In genomic region chrX:48956728-48957414, GRCh38 we compare ENCODE assay signal across 6 cellular contexts. TPM values are rescaled to one million over a fixed set of nuclear protein-coding genes. Genes with fewer than 3 reads are reported as not detected.
DNase-seq lines count a peak whose midpoint lies in the region; ATAC-seq, FAIRE-seq and TF ChIP-seq lines count a peak whose summit lies in the region.

No MANE protein-coding gene starts in this region.

- FAIRE-seq in keratinocyte (lab: Jason Lieb, UNC): no peak

- peak overlapping the region; percentile 95 for H3K9ac ChIP-seq in keratinocyte (ENCODE audit: control insufficient read depth, extremely low read depth, insufficient read depth, low read length)

- dilution Hi-C loops in keratinocyte (cut with MboI; ENCODE audit: extremely low pct_ligation_motif_present, low sequenced_read_pairs): no loop called here

- no peaks in the 10 kb centered on the region for H3K9me3 ChIP-seq in keratinocyte (ENCODE audit: control insufficient read depth, low read depth, low read length)

- H3K4me1 ChIP-seq in keratinocyte (ENCODE audit: control insufficient read depth, extremely low read depth, insufficient read depth, low read length): peaks cover 11% of the 10 kb centered on the region

- peak; percentile 4 for ATAC-seq in HG03039 (IDR thresholded peaks at IDR 0.05; ENCODE audit: unreplicated experiment)
- ATAC-seq in activated T-cell treated with anti-CD3 and anti-CD28 coated beads, Interleukin-2, amount 50 U/mL, for 72 hours (replicated peaks in 1 of 2): peak; percentile 7 to 18

- peak overlapping the region; percentile 95 for H3K27ac Mint-ChIP-seq in activated T-cell treated with anti-CD3 and anti-CD28 coated beads, Interleukin-2, amount 50 U/mL, for 72 hours
- peak overlapping the region; percentile 88 for H3K27ac Mint-ChIP-seq in type B pancreatic cell

- H3K9me3 Mint-ChIP-seq in activated T-cell treated with anti-CD3 and anti-CD28 coated beads, Interleukin-2, amount 50 U/mL, for 72 hours: no peaks in the 10 kb centered on the region
- H3K9me3 Mint-ChIP-seq in type B pancreatic cell: no peaks in the 10 kb centered on the region

- H3K4me3 ChIP-seq in keratinocyte (ENCODE audit: control insufficient read depth in 2 of 3, extremely low read depth in 1 of 3, insufficient read depth in 2 of 3, low read depth in 1 of 3, low read length in 3 of 3): peak overlapping the region; percentile 53 to 68 (median 55)

- no peak overlapping the region for H2AFZ ChIP-seq in keratinocyte (ENCODE audit: control insufficient read depth, low read length)

- peak overlapping the region; percentile 82 to 87 for H3K4me3 Mint-ChIP-seq in activated T-cell treated with anti-CD3 and anti-CD28 coated beads, Interleukin-2, amount 50 U/mL, for 72 hours
- peak overlapping the region; percentile 86 for H3K4me3 Mint-ChIP-seq in type B pancreatic cell

- H3K36me3 ChIP-seq in keratinocyte (ENCODE audit: control insufficient read depth in 2 of 2, extremely low read depth in 1 of 2, insufficient read depth in 2 of 2, low read length in 2 of 2): peaks cover 5 to 14% of the 10 kb centered on the region in 2 experiments

- no peak for TF ChIP-seq CTCF in keratinocyte (optimal IDR thresholded peaks at IDR 0.05 in 1 of 3, IDR thresholded peaks at IDR 0.05 in 1 of 3, conservative IDR thresholded peaks at IDR 0.05 in 1 of 3; ENCODE audit: extremely low read depth in 1 of 3, insufficient read depth in 2 of 3, low read length in 3 of 3)
- TF ChIP-seq CTCF in type B pancreatic cell (conservative IDR thresholded peaks at IDR 0.05): no peak

- H3K4me2 ChIP-seq in keratinocyte (ENCODE audit: control insufficient read depth, extremely low read depth, insufficient read depth, low read depth, low read length): peak overlapping the region; percentile 82

- no peaks in the 10 kb centered on the region for H4K20me1 ChIP-seq in keratinocyte (ENCODE audit: control insufficient read depth, extremely low read depth, insufficient read depth, low read length)

- peak; percentile 68 to 72 for DNase-seq in activated T-cell treated with anti-CD3 and anti-CD28 coated beads, Interleukin-2, amount 50 U/mL, for 72 hours
- DNase-seq in keratinocyte (ENCODE audit: low read depth, low spot score) (no peak), type B pancreatic cell (ENCODE audit: extremely low spot score, unreplicated experiment) (no peak), SIG-M5 treated with dmso at 0.1 percent for 504 hours (lab: John Stamatoyannopoulos, UW; ENCODE audit: unreplicated experiment) (no peak), NCI-H82 treated with DMSO at 0.1 percent for 48 hours (lab: John Stamatoyannopoulos, UW; ENCODE audit: unreplicated experiment) (no peak)

- peaks cover 7 to 8% of the 10 kb centered on the region in 2 donors for H3K36me3 Mint-ChIP-seq in activated T-cell treated with anti-CD3 and anti-CD28 coated beads, Interleukin-2, amount 50 U/mL, for 72 hours (ENCODE audit: insufficient read depth in 2 of 2)
- H3K36me3 Mint-ChIP-seq in type B pancreatic cell: peaks cover 7% of the 10 kb centered on the region

- no peaks in the 10 kb centered on the region for H3K9me1 ChIP-seq in keratinocyte (ENCODE audit: control insufficient read depth, extremely low read depth, insufficient read depth, low read length)

- peak overlapping the region; percentile 41 for H3K27ac ChIP-seq in keratinocyte (ENCODE audit: control insufficient read depth, insufficient read depth, low read length)

- H3K79me2 ChIP-seq in keratinocyte (ENCODE audit: control insufficient read depth, insufficient read depth, low read length): peaks cover 50% of the 10 kb centered on the region

- H3K27me3 Mint-ChIP-seq in activated T-cell treated with anti-CD3 and anti-CD28 coated beads, Interleukin-2, amount 50 U/mL, for 72 hours (ENCODE audit: low read depth): peaks cover 13% of the 10 kb centered on the region
- H3K27me3 Mint-ChIP-seq in type B pancreatic cell: no peaks in the 10 kb centered on the region

- H3K4me1 Mint-ChIP-seq in activated T-cell treated with anti-CD3 and anti-CD28 coated beads, Interleukin-2, amount 50 U/mL, for 72 hours (ENCODE audit: low read depth): peaks cover 46% of the 10 kb centered on the region
- H3K4me1 Mint-ChIP-seq in type B pancreatic cell (ENCODE audit: unreplicated experiment): no peaks in the 10 kb centered on the region

- H3K27me3 ChIP-seq in keratinocyte (ENCODE audit: control insufficient read depth, extremely low read depth, insufficient read depth, low read length): no peaks in the 10 kb centered on the region

RNA-seq across cellular contexts. Expression of gene OTUD5, which starts 0.5 kb away (rescaled TPM):
- total RNA-seq in activated T-cell treated with anti-CD3 and anti-CD28 coated beads, Interleukin-2, amount 50 U/mL, for 72 hours: 100 to 1,000 TPM; 123 to 137 TPM
- 39.5 to 42.6 TPM (median 40.3 TPM) in 3 replicates for polyA plus RNA-seq in keratinocyte
- polyA plus RNA-seq in keratinocyte (2011; ENCODE audit: low read depth): 53.6 TPM
- 36.0 and 36.5 TPM in 2 replicates for polyA plus RNA-seq in keratinocyte (2011; cell fraction: cytosol; rRNA removed)
- polyA plus RNA-seq in keratinocyte (2011; cell fraction: nucleus; rRNA removed): 64.4 and 68.6 TPM in 2 replicates
- polyA plus RNA-seq in keratinocyte (2012; ENCODE audit: low replicate concordance): 32.9 and 39.8 TPM in 2 replicates
- polyA minus RNA-seq in keratinocyte: 52.1 to 86.8 TPM (median 63.2 TPM) in 3 replicates
- polyA minus RNA-seq in keratinocyte (2011; cell fraction: cytosol; rRNA and poly(A)+ RNA removed): 51.0 TPM
- polyA minus RNA-seq in keratinocyte (2011; cell fraction: nucleus; rRNA and poly(A)+ RNA removed): 21.1 and 37.7 TPM in 2 replicates
- total RNA-seq in type B pancreatic cell (ENCODE audit: low replicate concordance): 49.5 and 53.1 TPM in 2 replicates

RNA-seq across cellular contexts. Expression of gene KCND1, which starts 14.8 kb away (rescaled TPM):
- total RNA-seq in activated T-cell treated with anti-CD3 and anti-CD28 coated beads, Interleukin-2, amount 50 U/mL, for 72 hours: 1 to 10 TPM; 7.6 to 8.3 TPM
- polyA plus RNA-seq in keratinocyte: 0.20 to 0.30 TPM (median 0.25 TPM) in 3 replicates
- polyA plus RNA-seq in keratinocyte (2011; ENCODE audit: low read depth): 0.42 TPM
- 0.16 and 0.26 TPM in 2 replicates for polyA plus RNA-seq in keratinocyte (2011; cell fraction: cytosol; rRNA removed)
- 1.9 and 3.6 TPM in 2 replicates for polyA plus RNA-seq in keratinocyte (2011; cell fraction: nucleus; rRNA removed)
- 0.58 and 1.4 TPM in 2 replicates for polyA plus RNA-seq in keratinocyte (2012; ENCODE audit: low replicate concordance)
- polyA minus RNA-seq in keratinocyte: 0.07 to 1.6 TPM (median 0.22 TPM) in 3 replicates
- polyA minus RNA-seq in keratinocyte (2011; cell fraction: cytosol; rRNA and poly(A)+ RNA removed): 0.38 TPM
- polyA minus RNA-seq in keratinocyte (2011; cell fraction: nucleus; rRNA and poly(A)+ RNA removed): 0.62 and 0.84 TPM in 2 replicates
- 3.0 and 3.8 TPM in 2 replicates for total RNA-seq in type B pancreatic cell (ENCODE audit: low replicate concordance)

RNA-seq across cellular contexts. Expression of gene PIM2, which starts 38.0 kb away (rescaled TPM):
- total RNA-seq in activated T-cell treated with anti-CD3 and anti-CD28 coated beads, Interleukin-2, amount 50 U/mL, for 72 hours: 100 to 1,000 TPM; 550 to 563 TPM
- polyA plus RNA-seq in keratinocyte: 8.3 to 11.6 TPM (median 9.9 TPM) in 3 replicates
- polyA plus RNA-seq in keratinocyte (2011; ENCODE audit: low read depth): 0.75 TPM
- 7.6 and 9.4 TPM in 2 replicates for polyA plus RNA-seq in keratinocyte (2011; cell fraction: cytosol; rRNA removed)
- 14.0 and 14.1 TPM in 2 replicates for polyA plus RNA-seq in keratinocyte (2011; cell fraction: nucleus; rRNA removed)
- 6.8 and 8.0 TPM in 2 replicates for polyA plus RNA-seq in keratinocyte (2012; ENCODE audit: low replicate concordance)
- 9.1 to 10.9 TPM (median 10.1 TPM) in 3 replicates for polyA minus RNA-seq in keratinocyte
- polyA minus RNA-seq in keratinocyte (2011; cell fraction: cytosol; rRNA and poly(A)+ RNA removed): 6.7 TPM
- polyA minus RNA-seq in keratinocyte (2011; cell fraction: nucleus; rRNA and poly(A)+ RNA removed): 7.3 and 8.9 TPM in 2 replicates
- 9.3 and 11.5 TPM in 2 replicates for total RNA-seq in type B pancreatic cell (ENCODE audit: low replicate concordance)

RNA-seq across cellular contexts. Expression of gene GRIPAP1, which starts 45.2 kb away (rescaled TPM):
- 100 to 1,000 TPM; 108 to 114 TPM for total RNA-seq in activated T-cell treated with anti-CD3 and anti-CD28 coated beads, Interleukin-2, amount 50 U/mL, for 72 hours
- polyA plus RNA-seq in keratinocyte: 20.2 to 23.0 TPM (median 20.9 TPM) in 3 replicates
- 29.3 TPM for polyA plus RNA-seq in keratinocyte (2011; ENCODE audit: low read depth)
- polyA plus RNA-seq in keratinocyte (2011; cell fraction: cytosol; rRNA removed): 10.4 and 12.9 TPM in 2 replicates
- 68.9 and 70.8 TPM in 2 replicates for polyA plus RNA-seq in keratinocyte (2011; cell fraction: nucleus; rRNA removed)
- 17.3 and 17.5 TPM in 2 replicates for polyA plus RNA-seq in keratinocyte (2012; ENCODE audit: low replicate concordance)
- polyA minus RNA-seq in keratinocyte: 7.2 to 19.0 TPM (median 10.7 TPM) in 3 replicates
- 9.2 TPM for polyA minus RNA-seq in keratinocyte (2011; cell fraction: cytosol; rRNA and poly(A)+ RNA removed)
- polyA minus RNA-seq in keratinocyte (2011; cell fraction: nucleus; rRNA and poly(A)+ RNA removed): 9.0 and 16.7 TPM in 2 replicates
- 43.3 and 54.7 TPM in 2 replicates for total RNA-seq in type B pancreatic cell (ENCODE audit: low replicate concordance)

RNA-seq across cellular contexts. Expression of gene SLC35A2, which starts 45.4 kb away (rescaled TPM):
- 10 to 100 TPM; 30.8 to 32.7 TPM for total RNA-seq in activated T-cell treated with anti-CD3 and anti-CD28 coated beads, Interleukin-2, amount 50 U/mL, for 72 hours
- 39.4 to 64.0 TPM (median 44.2 TPM) in 3 replicates for polyA plus RNA-seq in keratinocyte
- 4.5 TPM for polyA plus RNA-seq in keratinocyte (2011; ENCODE audit: low read depth)
- 37.6 and 42.3 TPM in 2 replicates for polyA plus RNA-seq in keratinocyte (2011; cell fraction: cytosol; rRNA removed)
- polyA plus RNA-seq in keratinocyte (2011; cell fraction: nucleus; rRNA removed): 128 and 133 TPM in 2 replicates
- polyA plus RNA-seq in keratinocyte (2012; ENCODE audit: low replicate concordance): 34.0 and 42.3 TPM in 2 replicates
- 76.4 to 124 TPM (median 76.5 TPM) in 3 replicates for polyA minus RNA-seq in keratinocyte
- polyA minus RNA-seq in keratinocyte (2011; cell fraction: cytosol; rRNA and poly(A)+ RNA removed): 51.8 TPM
- polyA minus RNA-seq in keratinocyte (2011; cell fraction: nucleus; rRNA and poly(A)+ RNA removed): 57.0 and 75.4 TPM in 2 replicates
- total RNA-seq in type B pancreatic cell (ENCODE audit: low replicate concordance): 33.3 and 79.0 TPM in 2 replicates

Comparison
In these comparisons a context has a peak if more than half of its experiments do, and no peak if none do; other contexts are left out.
1. DNase-seq: peak in activated T-cell treated with anti-CD3 and anti-CD28 coated beads, Interleukin-2, amount 50 U/mL, for 72 hours (2 of 2); none in keratinocyte (single experiment), type B pancreatic cell (single experiment), SIG-M5 treated with dmso at 0.1 percent for 504 hours (single experiment) and NCI-H82 treated with DMSO at 0.1 percent for 48 hours (single experiment).
2. RNA of gene PIM2, which starts 38.0 kb away (total RNA-seq): 550 to 563 TPM in activated T-cell treated with anti-CD3 and anti-CD28 coated beads, Interleukin-2, amount 50 U/mL, for 72 hours; 9.3 to 11.5 TPM in type B pancreatic cell; every median in the first group is over 10 times any median in the second.